Comparison of ENCODE assay signal across 9 cellular contexts in genomic region chr1:8017495-8018310, GRCh38. TPM values are rescaled to one million over a fixed set of nuclear protein-coding genes. Genes with fewer than 3 reads are reported as not detected.
DNase-seq lines count a peak whose midpoint lies in the region; ATAC-seq, FAIRE-seq and TF ChIP-seq lines count a peak whose summit lies in the region.
"Had no signal": no experiment of that assay in that cellular context is flagged by ENCODE, and none has a peak within 500 bp of the region (broad histone marks: within the 10 kb centered on the region; RNA-seq: fewer than 3 reads in every experiment).

No MANE protein-coding gene starts in this region.

- H3F3A ChIP-seq in neural progenitor cell (ENCODE audit: low read depth), result peaks cover 31% of the 10 kb centered on the region

- no peak overlapping the region for H3K9ac ChIP-seq in neural progenitor cell

- no peaks in the 10 kb centered on the region for H3K27me3 ChIP-seq in neural progenitor cell

- peaks cover 14% of the 10 kb centered on the region for H3K36me3 Mint-ChIP-seq in neural progenitor cell
- H3K36me3 Mint-ChIP-seq in activated CD8-positive, alpha-beta T cell treated with anti-CD3 and anti-CD28 coated beads for 36 hours (ENCODE audit: low read depth), result no peaks in the 10 kb centered on the region

- H3K27ac ChIP-seq in neural progenitor cell, result peak overlapping the region; percentile 78

- intact Hi-C loops in activated CD8-positive, alpha-beta T cell treated with anti-CD3 and anti-CD28 coated beads for 36 hours (cut with micrococcal nuclease), result loop anchor here (5.0 kb wide), 1 partner anchor 330 kb away; no protein-coding TSS in a partner anchor
- intact Hi-C loops in posterior vena cava (cut with DNase I), result loop anchor here in 1 of 2 donors (10.0 kb wide), 1 partner anchor 327 kb away; no protein-coding TSS in a partner anchor

- H3K4me1 ChIP-seq in neural progenitor cell, result peaks cover 73% of the 10 kb centered on the region

- peak; percentile 4 for FAIRE-seq in endometrium (lab: Jason Lieb, UNC)

- CTCF ChIA-PET in activated CD8-positive, alpha-beta T cell treated with anti-CD3 and anti-CD28 coated beads for 36 hours (lab: Charles Lee), result interaction anchor here (0.9 to 10.2 kb wide), 11 partner anchors 14 to 351 kb away, joined by 3 to 120 read pairs (median 3); no protein-coding TSS in a partner anchor

- H4K20me1 ChIP-seq in neural progenitor cell (ENCODE audit: low read depth), result peaks cover 29% of the 10 kb centered on the region

- peak overlapping the region; percentile 98 for H3K27ac Mint-ChIP-seq in neural progenitor cell
- no peak overlapping the region for H3K27ac Mint-ChIP-seq in activated CD8-positive, alpha-beta T cell treated with anti-CD3 and anti-CD28 coated beads for 36 hours

- H3K36me3 ChIP-seq in neural progenitor cell, result no peaks in the 10 kb centered on the region

- peaks cover 73% of the 10 kb centered on the region for H3K4me1 Mint-ChIP-seq in neural progenitor cell
- peaks cover 7% of the 10 kb centered on the region for H3K4me1 Mint-ChIP-seq in activated CD8-positive, alpha-beta T cell treated with anti-CD3 and anti-CD28 coated beads for 36 hours (ENCODE audit: low read depth)

- H3K4me2 ChIP-seq in neural progenitor cell, result peak overlapping the region; percentile 83

- H3K4me3 ChIP-seq in neural progenitor cell, result peak overlapping the region; percentile 38

- POLR2A ChIA-PET in activated CD8-positive, alpha-beta T cell treated with anti-CD3 and anti-CD28 coated beads for 36 hours (lab: Charles Lee), result no interaction called here

- H3K9me3 ChIP-seq in neural progenitor cell (ENCODE audit: low read depth), result no peaks in the 10 kb centered on the region

- peaks cover 83% of the 10 kb centered on the region for H3K79me2 ChIP-seq in neural progenitor cell (ENCODE audit: low read depth)

- H2AFZ ChIP-seq in neural progenitor cell (replicated peaks), result no peak overlapping the region

- H3K4me3 Mint-ChIP-seq in neural progenitor cell, result peak overlapping the region; percentile 68
- no peak overlapping the region for H3K4me3 Mint-ChIP-seq in activated CD8-positive, alpha-beta T cell treated with anti-CD3 and anti-CD28 coated beads for 36 hours

- no peaks in the 10 kb centered on the region for H3K9me3 Mint-ChIP-seq in neural progenitor cell
- H3K9me3 Mint-ChIP-seq in activated CD8-positive, alpha-beta T cell treated with anti-CD3 and anti-CD28 coated beads for 36 hours, result no peaks in the 10 kb centered on the region

- TF ChIP-seq CTCF in neural progenitor cell (IDR thresholded peaks at IDR 0.05) (no peak), GM20000 (IDR thresholded peaks at IDR 0.05; ENCODE audit: extremely low read depth, missing control alignments) (no peak)
- no peak for TF ChIP-seq CTCF in activated CD8-positive, alpha-beta T cell treated with anti-CD3 and anti-CD28 coated beads for 36 hours (IDR thresholded peaks at IDR 0.05)

- H3K27me3 Mint-ChIP-seq in neural progenitor cell (ENCODE audit: insufficient read depth, low read depth), result no peaks in the 10 kb centered on the region
- peaks cover 18% of the 10 kb centered on the region for H3K27me3 Mint-ChIP-seq in activated CD8-positive, alpha-beta T cell treated with anti-CD3 and anti-CD28 coated beads for 36 hours

- DNase-seq in D341Med (ENCODE audit: low spot score) (peak; percentile 51), NCI-H526 treated with DMSO at 0.1 percent for 48 hours (lab: John Stamatoyannopoulos, UW) (peak; percentile 45), neural progenitor cell (ENCODE audit: low spot score) (peak; percentile 48), posterior vena cava (ENCODE audit: low spot score) (no peak), GM20000 (ENCODE audit: low spot score) (no peak), SK-N-DZ (ENCODE audit: low spot score) (no peak)
- DNase-seq in activated CD8-positive, alpha-beta T cell treated with anti-CD3 and anti-CD28 coated beads for 36 hours, result no peak
- DNase-seq: GF-D8 had no signal

- no peak for ATAC-seq in activated CD8-positive, alpha-beta T cell treated with anti-CD3 and anti-CD28 coated beads for 36 hours

RNA-seq across cellular contexts. Expression of gene ERRFI1, which starts 8.4 kb away (rescaled TPM):
- total RNA-seq in neural progenitor cell (ENCODE audit: low replicate concordance) (35.3 and 44.8 TPM in 2 replicates), posterior vena cava (100 to 1,000 TPM in 1 of 2 donors, 10 to 100 TPM in 1; 84.4 to 151 TPM)
- total RNA-seq in activated CD8-positive, alpha-beta T cell treated with anti-CD3 and anti-CD28 coated beads for 36 hours, result 1 to 10 TPM; 1.6 to 2.2 TPM
- polyA plus RNA-seq in SK-N-DZ (2014; cell fraction: cytosol; rRNA removed), result 6.2 and 6.5 TPM in 2 replicates
- polyA plus RNA-seq in SK-N-DZ (2014; cell fraction: nucleus; rRNA removed), result 4.8 and 7.1 TPM in 2 replicates

RNA-seq across cellular contexts. Expression of gene PARK7, which starts 56.2 kb away (rescaled TPM):
- 193 and 214 TPM in 2 replicates for total RNA-seq in neural progenitor cell (ENCODE audit: low replicate concordance)
- 100 to 1,000 TPM; 539 to 552 TPM for total RNA-seq in activated CD8-positive, alpha-beta T cell treated with anti-CD3 and anti-CD28 coated beads for 36 hours
- total RNA-seq in posterior vena cava, result 100 to 1,000 TPM; 192 to 209 TPM
- 234 and 246 TPM in 2 replicates for polyA plus RNA-seq in SK-N-DZ (2014; cell fraction: cytosol; rRNA removed)
- polyA plus RNA-seq in SK-N-DZ (2014; cell fraction: nucleus; rRNA removed), result 137 and 147 TPM in 2 replicates

Comparison
In these comparisons a context has a peak if more than half of its experiments do, and no peak if none do; other contexts are left out.
1. DNase-seq: peak in D341Med (single experiment), NCI-H526 treated with DMSO at 0.1 percent for 48 hours (single experiment) and neural progenitor cell (single experiment); none in activated CD8-positive, alpha-beta T cell treated with anti-CD3 and anti-CD28 coated beads for 36 hours (single experiment), posterior vena cava (single experiment), GM20000 (single experiment) and SK-N-DZ (single experiment).
2. RNA of gene ERRFI1, which starts 8.4 kb away (total RNA-seq): 84.4 to 151 TPM in posterior vena cava and 35.3 to 44.8 TPM in neural progenitor cell; 1.6 to 2.2 TPM in activated CD8-positive, alpha-beta T cell treated with anti-CD3 and anti-CD28 coated beads for 36 hours; every median in the first group is over 10 times any median in the second.